In the genomic region with DNA sequence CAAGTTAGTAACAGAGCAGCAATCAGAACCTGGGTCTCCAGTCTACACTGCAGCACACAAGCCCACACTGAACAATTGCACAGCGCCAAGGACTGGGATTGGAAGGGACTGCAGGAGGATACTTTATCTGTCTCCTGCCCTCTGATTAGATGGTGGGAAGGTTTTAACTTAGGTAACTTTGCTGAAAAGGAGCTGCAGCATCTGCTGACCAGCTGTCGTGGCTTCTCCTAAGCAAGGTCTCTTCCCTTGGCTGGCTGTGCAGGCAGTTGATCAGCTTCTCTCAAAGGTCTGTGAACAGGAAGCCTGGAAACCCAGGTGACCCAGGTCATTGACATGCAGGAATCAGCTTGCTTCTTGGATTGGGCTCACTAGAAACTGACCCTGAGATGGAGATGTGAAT, we compare ENCODE assay signal across 16 cellular contexts.
DNase-seq lines count a peak whose midpoint lies in the region; ATAC-seq, FAIRE-seq and TF ChIP-seq lines count a peak whose summit lies in the region.
"Had no signal": no experiment of that assay in that cellular context is flagged by ENCODE, and none has a peak within 500 bp of the region (broad histone marks: within the 10 kb centered on the region; RNA-seq: fewer than 3 reads in every experiment).

No MANE protein-coding gene starts in this region.

- in situ Hi-C loops in GM12878 (cut with MboI), result loop anchor here (10.0 kb wide), 2 partner anchors 1224 to 1844 kb away; a partner anchor contains a TSS

- no peaks in the 10 kb centered on the region for H3F3A ChIP-seq in MM.1S (ENCODE audit: insufficient read depth, low read length)

- ATAC-seq in GM12878, result no peak
- no peak for ATAC-seq in upper lobe of right lung
- ATAC-seq: HepG2 had no signal

- no peak overlapping the region for H3K9ac ChIP-seq in GM12878 (ENCODE audit: control insufficient read depth, insufficient read depth, low read length)
- H3K9ac ChIP-seq in MM.1S (ENCODE audit: low read length), result no peak overlapping the region
- H3K9ac ChIP-seq: BLaER1, KMS-11 had no signal

- no peak for TF ChIP-seq RAD21 in GM12878 (IDR thresholded peaks at IDR 0.05; ENCODE audit: insufficient read depth, low read depth, low read length)

- H3K9me2 ChIP-seq in MM.1S (replicated peaks; ENCODE audit: insufficient read depth, low read length), result no peaks in the 10 kb centered on the region

- no peak for FAIRE-seq in GM12878 (lab: Jason Lieb, UNC)
- FAIRE-seq: HepG2, HTR-8/SVneo had no signal

- peak overlapping the region; percentile 56 for H3K27ac ChIP-seq in GM12878 (ENCODE audit: control insufficient read depth, insufficient read depth)
- H3K27ac ChIP-seq in upper lobe of right lung, result no peak overlapping the region
- H3K27ac ChIP-seq in sigmoid colon, result no peak overlapping the region
- H3K27ac ChIP-seq in MM.1S (ENCODE audit: low read length), result no peak overlapping the region
- H3K27ac ChIP-seq: BLaER1, KMS-11 had no signal

- RAD21 ChIA-PET in GM12878 (lab: Charles Lee; ENCODE audit: unreplicated experiment), result interaction anchor here (1.0 to 3.0 kb wide), 7 partner anchors 14 to 1844 kb away, joined by 3 to 32 read pairs (median 4); no protein-coding TSS in a partner anchor

- H3K79me2 ChIP-seq in GM12878 (ENCODE audit: control insufficient read depth, insufficient read depth, low read length), result no peaks in the 10 kb centered on the region
- H3K79me2 ChIP-seq in MM.1S (ENCODE audit: low read length), result no peaks in the 10 kb centered on the region

- TF ChIP-seq EP300 in GM12878 (IDR thresholded peaks at IDR 0.05; ENCODE audit: borderline replicate concordance in 1 of 2, control insufficient read depth in 1 of 2, low read depth in 2 of 2, low read length in 2 of 2) (no peak), sigmoid colon (IDR thresholded peaks at IDR 0.05) (no peak)

- TF ChIP-seq POLR2A in GM12878 (IDR thresholded peaks at IDR 0.05; ENCODE audit: low read depth, low read length) (no peak), sigmoid colon (IDR thresholded peaks at IDR 0.05) (no peak)

- H3K36me3 ChIP-seq in GM12878 (ENCODE audit: control insufficient read depth in 2 of 2, insufficient read depth in 2 of 2, low read length in 1 of 2), result no peaks in the 10 kb centered on the region
- no peaks in the 10 kb centered on the region for H3K36me3 ChIP-seq in upper lobe of right lung
- no peaks in the 10 kb centered on the region for H3K36me3 ChIP-seq in sigmoid colon
- H3K36me3 ChIP-seq in MM.1S (replicated peaks; ENCODE audit: insufficient read depth, low read length), result no peaks in the 10 kb centered on the region
- H3K36me3 ChIP-seq: BLaER1 had no signal

- DNase-seq in GM12865 (ENCODE audit: low read depth) (peak; percentile 61), NCI-H524 (lab: John Stamatoyannopoulos, UW) (peak; percentile 55 to 90), GM12878 (ENCODE audit: low read depth, low spot score) (no peak), upper lobe of right lung (peak; percentile 17), sigmoid colon (no peak), GOT3 (lab: John Stamatoyannopoulos, UW) (no peak), MM.1S (no peak)
- DNase-seq: 8988T; AML-193; Caco-2; CD8-positive, alpha-beta memory T cell; H9 had no signal

- CTCF ChIA-PET in GM12878 (lab: Yijun Ruan, JAX), result interaction anchor here (0.6 to 5.7 kb wide), 8 partner anchors 8 to 219 kb away, joined by 3 to 69 read pairs (median 10); no protein-coding TSS in a partner anchor

- H4K20me1 ChIP-seq in GM12878 (ENCODE audit: control insufficient read depth, insufficient read depth) (no peaks in the 10 kb centered on the region), MM.1S (ENCODE audit: insufficient read depth, low read length) (no peaks in the 10 kb centered on the region)
- H4K20me1 ChIP-seq: BLaER1 had no signal

- TF ChIP-seq CTCF in GM12865 (IDR thresholded peaks at IDR 0.05; ENCODE audit: insufficient read depth, low read depth, low read length, missing control alignments), result no peak
- TF ChIP-seq CTCF in GM12878 (IDR thresholded peaks at IDR 0.05 in 2 of 3, conservative IDR thresholded peaks at IDR 0.05 in 1 of 3; ENCODE audit: control insufficient read depth in 2 of 3, extremely low read depth in 1 of 3, insufficient read depth in 1 of 3, low read depth in 3 of 3, low read length in 3 of 3), result no peak
- no peak for TF ChIP-seq CTCF in upper lobe of right lung (IDR thresholded peaks at IDR 0.05)
- TF ChIP-seq CTCF in sigmoid colon (IDR thresholded peaks at IDR 0.05), result no peak
- no peak for TF ChIP-seq CTCF in MM.1S (IDR thresholded peaks at IDR 0.05; ENCODE audit: low read length)

- SMC1A ChIA-PET in GM12878 (lab: Charles Lee; ENCODE audit: uncharacterized antibody, unreplicated experiment), result interaction anchor here (0.7 to 2.5 kb wide), 10 partner anchors 14 to 1849 kb away, joined by 3 to 7 read pairs (median 3); no protein-coding TSS in a partner anchor

- peak overlapping the region; percentile 4; the same call in 1 of the 2 replicates for H3K4me2 ChIP-seq in GM12878 (ENCODE audit: control insufficient read depth, insufficient read depth)
- H3K4me2 ChIP-seq in MM.1S (ENCODE audit: low read depth, low read length), result no peak overlapping the region
- H3K4me2 ChIP-seq: BLaER1, KMS-11 had no signal

- POLR2A ChIA-PET in GM12878 (lab: Charles Lee), result no interaction called here

- H3K9me3 ChIP-seq in GM12878 (replicated peaks; ENCODE audit: control insufficient read depth, insufficient read depth, low read length), result no peaks in the 10 kb centered on the region
- no peaks in the 10 kb centered on the region for H3K9me3 ChIP-seq in upper lobe of right lung
- H3K9me3 ChIP-seq in sigmoid colon, result no peaks in the 10 kb centered on the region
- H3K9me3 ChIP-seq in MM.1S (replicated peaks; ENCODE audit: insufficient read depth, low read length), result no peaks in the 10 kb centered on the region
- H3K9me3 ChIP-seq: BLaER1, Caco-2 had no signal

- H3K27me3 ChIP-seq in GM12878 (replicated peaks in 1 of 2; ENCODE audit: control insufficient read depth in 2 of 2, insufficient read depth in 2 of 2, low read length in 1 of 2), result no peaks in the 10 kb centered on the region
- peaks cover 17% of the 10 kb centered on the region for H3K27me3 ChIP-seq in upper lobe of right lung
- peaks cover 0 to 10% (median 0%) of the 10 kb centered on the region in 3 donors for H3K27me3 ChIP-seq in sigmoid colon
- no peaks in the 10 kb centered on the region for H3K27me3 ChIP-seq in MM.1S (replicated peaks; ENCODE audit: insufficient read depth, low read length)
- H3K27me3 ChIP-seq: BLaER1 had no signal

- H3K4me1 ChIP-seq in GM12878 (ENCODE audit: control insufficient read depth, insufficient read depth, low read length) (peaks cover 19% of the 10 kb centered on the region), upper lobe of right lung (no peaks in the 10 kb centered on the region), sigmoid colon (peaks cover 0 to 5% (median 0%) of the 10 kb centered on the region in 4 donors), MM.1S (ENCODE audit: low read length) (no peaks in the 10 kb centered on the region)
- H3K4me1 ChIP-seq: BLaER1, Caco-2 had no signal

- H2AFZ ChIP-seq in GM12878 (ENCODE audit: control insufficient read depth, low read depth, low read length) (no peak overlapping the region; the same call in 1 of the 2 replicates), MM.1S (ENCODE audit: low read length) (no peak overlapping the region)

- H3K4me3 ChIP-seq in GM12865 (ENCODE audit: low read depth, low read length), result no peak overlapping the region
- H3K4me3 ChIP-seq in GM12878, result no peak overlapping the region
- no peak overlapping the region for H3K4me3 ChIP-seq in upper lobe of right lung
- no peak overlapping the region for H3K4me3 ChIP-seq in sigmoid colon
- H3K4me3 ChIP-seq in MM.1S (ENCODE audit: low read length), result no peak overlapping the region
- H3K4me3 ChIP-seq: BLaER1 had no signal

- BruUV-seq in GM12878 (replicated peaks; lab: Mats Ljungman, UMichigan), result no TSS peak

- WGBS in GM12878 (ENCODE audit: insufficient coverage, insufficient replicate concordance, low lambda C conversion rate, missing lambda C conversion rate), result 54% methylated on average over 2 of the region's 2 CpGs
- WGBS in sigmoid colon, 2 donors, result 86 to 93% methylated on average over 2 of the region's 2 CpGs

- intact Hi-C loops in GM12878 (cut with micrococcal nuclease; ENCODE audit: unreplicated experiment) (no loop called here), upper lobe of right lung (cut with DNase I) (no loop called here), sigmoid colon (cut with DNase I) (no loop called here)

TF ChIP-seq in GM12878, 131 proteins besides CTCF, POLR2A, EP300 and RAD21:
- TF ChIP-seq LARP7 (IDR thresholded peaks at IDR 0.05), result no peak
- TF ChIP-seq, protein P1, sequence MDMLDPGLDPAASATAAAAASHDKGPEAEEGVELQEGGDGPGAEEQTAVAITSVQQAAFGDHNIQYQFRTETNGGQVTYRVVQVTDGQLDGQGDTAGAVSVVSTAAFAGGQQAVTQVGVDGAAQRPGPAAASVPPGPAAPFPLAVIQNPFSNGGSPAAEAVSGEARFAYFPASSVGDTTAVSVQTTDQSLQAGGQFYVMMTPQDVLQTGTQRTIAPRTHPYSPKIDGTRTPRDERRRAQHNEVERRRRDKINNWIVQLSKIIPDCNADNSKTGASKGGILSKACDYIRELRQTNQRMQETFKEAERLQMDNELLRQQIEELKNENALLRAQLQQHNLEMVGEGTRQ (IDR thresholded peaks at IDR 0.05; ENCODE audit: borderline replicate concordance, low read depth, low read length), result no peak
- TF ChIP-seq SMARCA5 (IDR thresholded peaks at IDR 0.05), result no peak
- no peak for TF ChIP-seq DPF2 (IDR thresholded peaks at IDR 0.05)

Comparison
In these comparisons a context has a peak if more than half of its experiments do, and no peak if none do; other contexts are left out.
1. DNase-seq: peak in GM12865 (single experiment), NCI-H524 (2 of 2) and upper lobe of right lung (single experiment); none in GM12878 (single experiment), sigmoid colon (single experiment), GOT3 (single experiment) and MM.1S (single experiment).